Comparison of ENCODE assay signal across 1 cellular context in genomic region chr3:157452097-157452496, GRCh38.
A peak's percentile ranks its signal among the peaks of the same experiment; 100 is the strongest.
TF ChIP-seq lines count a peak whose summit lies in the region.

No MANE protein-coding gene starts in this region.

TF ChIP-seq in GM12878, 131 proteins besides CTCF, POLR2A, EP300 and RAD21:
- TF ChIP-seq, protein P1, sequence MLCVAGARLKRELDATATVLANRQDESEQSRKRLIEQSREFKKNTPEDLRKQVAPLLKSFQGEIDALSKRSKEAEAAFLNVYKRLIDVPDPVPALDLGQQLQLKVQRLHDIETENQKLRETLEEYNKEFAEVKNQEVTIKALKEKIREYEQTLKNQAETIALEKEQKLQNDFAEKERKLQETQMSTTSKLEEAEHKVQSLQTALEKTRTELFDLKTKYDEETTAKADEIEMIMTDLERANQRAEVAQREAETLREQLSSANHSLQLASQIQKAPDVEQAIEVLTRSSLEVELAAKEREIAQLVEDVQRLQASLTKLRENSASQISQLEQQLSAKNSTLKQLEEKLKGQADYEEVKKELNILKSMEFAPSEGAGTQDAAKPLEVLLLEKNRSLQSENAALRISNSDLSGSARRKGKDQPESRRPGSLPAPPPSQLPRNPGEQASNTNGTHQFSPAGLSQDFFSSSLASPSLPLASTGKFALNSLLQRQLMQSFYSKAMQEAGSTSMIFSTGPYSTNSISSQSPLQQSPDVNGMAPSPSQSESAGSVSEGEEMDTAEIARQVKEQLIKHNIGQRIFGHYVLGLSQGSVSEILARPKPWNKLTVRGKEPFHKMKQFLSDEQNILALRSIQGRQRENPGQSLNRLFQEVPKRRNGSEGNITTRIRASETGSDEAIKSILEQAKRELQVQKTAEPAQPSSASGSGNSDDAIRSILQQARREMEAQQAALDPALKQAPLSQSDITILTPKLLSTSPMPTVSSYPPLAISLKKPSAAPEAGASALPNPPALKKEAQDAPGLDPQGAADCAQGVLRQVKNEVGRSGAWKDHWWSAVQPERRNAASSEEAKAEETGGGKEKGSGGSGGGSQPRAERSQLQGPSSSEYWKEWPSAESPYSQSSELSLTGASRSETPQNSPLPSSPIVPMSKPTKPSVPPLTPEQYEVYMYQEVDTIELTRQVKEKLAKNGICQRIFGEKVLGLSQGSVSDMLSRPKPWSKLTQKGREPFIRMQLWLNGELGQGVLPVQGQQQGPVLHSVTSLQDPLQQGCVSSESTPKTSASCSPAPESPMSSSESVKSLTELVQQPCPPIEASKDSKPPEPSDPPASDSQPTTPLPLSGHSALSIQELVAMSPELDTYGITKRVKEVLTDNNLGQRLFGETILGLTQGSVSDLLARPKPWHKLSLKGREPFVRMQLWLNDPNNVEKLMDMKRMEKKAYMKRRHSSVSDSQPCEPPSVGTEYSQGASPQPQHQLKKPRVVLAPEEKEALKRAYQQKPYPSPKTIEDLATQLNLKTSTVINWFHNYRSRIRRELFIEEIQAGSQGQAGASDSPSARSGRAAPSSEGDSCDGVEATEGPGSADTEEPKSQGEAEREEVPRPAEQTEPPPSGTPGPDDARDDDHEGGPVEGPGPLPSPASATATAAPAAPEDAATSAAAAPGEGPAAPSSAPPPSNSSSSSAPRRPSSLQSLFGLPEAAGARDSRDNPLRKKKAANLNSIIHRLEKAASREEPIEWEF (IDR thresholded peaks at IDR 0.05; ENCODE audit: insufficient replicate concordance, low read depth, low read length): no peak
- TF ChIP-seq IKZF2 (IDR thresholded peaks at IDR 0.05) (peak in 1 of 2 experiments; percentile 31; a peak in 1 of 4 replicates), SPI1 (IDR thresholded peaks at IDR 0.05; ENCODE audit: borderline replicate concordance, insufficient read depth, low read depth, low read length) (peak; percentile 28; the same call in 1 of the 2 replicates)
